ENCODE assay signal across 26 cellular contexts in genomic region chr6:163816441-163816840, GRCh38.
"Had no signal": no experiment of that assay in that cellular context is flagged by ENCODE, and none has a peak within 500 bp of the region (broad histone marks: within the 10 kb centered on the region; RNA-seq: fewer than 3 reads in every experiment).

No MANE protein-coding gene starts in this region.

- H3K9me3 ChIP-seq: neutrophil, ovary, psoas muscle, right lobe of liver, sigmoid colon, stomach, thoracic aorta, thyroid gland, tibial nerve, upper lobe of left lung, vagina had no signal

- H3K27ac ChIP-seq: neutrophil, ovary, parathyroid adenoma, psoas muscle, right lobe of liver, sigmoid colon, stomach, thoracic aorta, thyroid gland, tibial nerve, upper lobe of left lung, vagina had no signal

- ATAC-seq: natural killer cell treated with Interleukin-12 subunit alpha and Interleukin-12 subunit beta and Interleukin-15 and Interleukin-18, amount 100 ng/mL, for 72 hours; psoas muscle; right cardiac atrium; right lobe of liver; stimulated activated effector memory CD8-positive, alpha-beta T cell treated with anti-CD3 and anti-CD28 coated beads, Interleukin-12 subunit alpha, Interleukin-12 subunit beta, amount 100 ng/mL, for 72 hours; stimulated activated naive B cell treated with anti-CD40 and anti-IgM and Interleukin-4, amounts not matched to agents 10 μg/mL and 1 μg/mL and 100 μg/mL, for 72 hours had no signal

- H3K4me1 ChIP-seq: parathyroid adenoma, right lobe of liver, sigmoid colon, stomach had no signal

- H3K36me3 ChIP-seq: neutrophil, ovary, right lobe of liver, sigmoid colon, stomach, thoracic aorta, thyroid gland, tibial nerve, upper lobe of left lung, vagina had no signal

- H3K9ac ChIP-seq: parathyroid adenoma had no signal

- H3K4me3 ChIP-seq: ovary, psoas muscle, right lobe of liver, sigmoid colon, stomach, thoracic aorta, thyroid gland, tibial nerve, upper lobe of left lung, vagina had no signal

- H2AFZ ChIP-seq: parathyroid adenoma had no signal

- DNase-seq: nephron progenitor cell; occipital lobe; ovary; posterior cingulate gyrus; psoas muscle; right cardiac atrium; right lobe of liver; sigmoid colon; small intestine; stimulated activated CD4-positive, alpha-beta T cell treated with anti-CD3 and anti-CD28 coated beads, Interleukin-15, amount 100 ng/mL, for 24 hours; stimulated activated CD4-positive, alpha-beta T cell treated with anti-CD3 and anti-CD28 coated beads, Interleukin-2, amount 100 ng/mL, for 24 hours; stimulated activated CD4-positive, alpha-beta T cell treated with anti-CD3 and anti-CD28 coated beads, Interleukin-2, amount 100 ng/mL, for 48 hours; stimulated activated CD4-positive, alpha-beta T cell treated with anti-CD3 and anti-CD28 coated beads, Interleukin-4, amount 100 ng/mL, for 24 hours; stimulated activated naive B cell treated with anti-CD40 and anti-IgM and Interleukin-4, amounts not matched to agents 10 μg/mL and 1 μg/mL and 100 μg/mL, for 72 hours; stimulated activated naive CD4-positive, alpha-beta T cell treated with Interleukin-2 at 50 U/mL for 16 hours; stomach; thyroid gland; trophoblast cell; upper lobe of left lung had no signal

- H3K27me3 ChIP-seq: neutrophil, ovary, right lobe of liver, sigmoid colon, stomach, thyroid gland, tibial nerve, upper lobe of left lung, vagina had no signal
